ENCODE assay signal across 11 cellular contexts in genomic region chr9:134661791-134662142, GRCh38. TPM values are rescaled to one million over a fixed set of nuclear protein-coding genes. Genes with fewer than 3 reads are reported as not detected.
DNase-seq lines count a peak whose midpoint lies in the region; ATAC-seq and TF ChIP-seq lines count a peak whose summit lies in the region.
"Had no signal": no experiment of that assay in that cellular context is flagged by ENCODE, and none has a peak within 500 bp of the region (broad histone marks: within the 10 kb centered on the region; RNA-seq: fewer than 3 reads in every experiment).

No MANE protein-coding gene starts in this region.

- H3K4me3 Mint-ChIP-seq in brain (peak overlapping the region in 1 of 5 experiments; percentile 31), WTC11 (no peak overlapping the region)
- H3K4me3 Mint-ChIP-seq: dendritic cell treated with granulocyte-macrophage colony-stimulating factor and Interleukin-4, amounts not matched to agents 40 ng/mL and 50 ng/mL, for 4 days had no signal

- H3K27me3 Mint-ChIP-seq in brain (peaks cover 3% of the 10 kb centered on the region), WTC11 (ENCODE audit: low read depth) (no peaks in the 10 kb centered on the region; the same call in 1 of the 2 replicates)

- peaks cover 27% of the 10 kb centered on the region for H3K36me3 ChIP-seq in skeletal muscle satellite cell (ENCODE audit: insufficient read depth, low read length)

- POLR2A ChIA-PET in WTC11 (lab: Charles Lee), result no interaction called here

- no peaks in the 10 kb centered on the region for H3K27me3 ChIP-seq in skeletal muscle satellite cell (ENCODE audit: control insufficient read depth, insufficient read depth, low read length)

- H3K36me3 Mint-ChIP-seq in brain (peaks cover 33% of the 10 kb centered on the region), WTC11 (peaks cover 16% of the 10 kb centered on the region)

- peaks cover 46% of the 10 kb centered on the region for H3K4me1 ChIP-seq in skeletal muscle satellite cell (ENCODE audit: control insufficient read depth, insufficient read depth, low read length)

- peaks cover 23% of the 10 kb centered on the region for H3K4me1 Mint-ChIP-seq in brain
- H3K4me1 Mint-ChIP-seq in WTC11, result peaks cover 9% of the 10 kb centered on the region

- no peaks in the 10 kb centered on the region for H3K9me3 ChIP-seq in skeletal muscle satellite cell (replicated peaks; ENCODE audit: low read length)

- CTCF ChIA-PET in WTC11 (lab: Charles Lee), result interaction anchor here (1.0 to 2.8 kb wide), 3 partner anchors 9 to 19 kb away, joined by 3 to 8 read pairs (median 3); no protein-coding TSS in a partner anchor

- ATAC-seq in WTC11 (no peak), HG03159 (IDR thresholded peaks at IDR 0.05; ENCODE audit: unreplicated experiment) (no peak)

- H3K4me3 ChIP-seq in skeletal muscle satellite cell (ENCODE audit: low read length), result peak overlapping the region; percentile 28

- peak overlapping the region; percentile 75 for H3K4me2 ChIP-seq in skeletal muscle satellite cell (ENCODE audit: low read length)

- H3K9me3 Mint-ChIP-seq in brain (peaks cover 0 to 11% (median 0%) of the 10 kb centered on the region in 5 experiments), WTC11 (peaks cover 11% of the 10 kb centered on the region)

- peak overlapping the region in 3 of 5 experiments; percentile 50 to 88 (median 67) for H3K27ac Mint-ChIP-seq in brain
- no peak overlapping the region for H3K27ac Mint-ChIP-seq in WTC11
- H3K27ac Mint-ChIP-seq: dendritic cell treated with granulocyte-macrophage colony-stimulating factor and Interleukin-4, amounts not matched to agents 40 ng/mL and 50 ng/mL, for 4 days had no signal

- peak overlapping the region; percentile 86 for H3K9ac ChIP-seq in skeletal muscle satellite cell (ENCODE audit: low read depth, low read length)

- DNase-seq in EL (peak; percentile 92), iris pigment epithelial cell (ENCODE audit: low read depth) (peak; percentile 73), NCI-H748 (lab: John Stamatoyannopoulos, UW; ENCODE audit: unreplicated experiment) (no peak), WTC11 (ENCODE audit: low spot score) (no peak), globus pallidus (ENCODE audit: low spot score) (no peak)
- DNase-seq: NCI-H2081 treated with DMSO at 0.1 percent for 48 hours, occipital lobe had no signal

- TF ChIP-seq CTCF in brain (conservative IDR thresholded peaks at IDR 0.05), result no peak
- TF ChIP-seq CTCF in WTC11 (IDR thresholded peaks at IDR 0.05), result no peak

TF ChIP-seq in WTC11, 78 proteins besides CTCF, POLR2A, EP300 and RAD21:
- TF ChIP-seq ZMAT4 (CRISPR knock-in tag; IDR thresholded peaks at IDR 0.05), result no peak
- TF ChIP-seq FOXK1 (CRISPR knock-in tag; IDR thresholded peaks at IDR 0.05), result no peak
- no peak for TF ChIP-seq NR1H2 (CRISPR knock-in tag; IDR thresholded peaks at IDR 0.05)
- TF ChIP-seq GTF2I (CRISPR knock-in tag; conservative IDR thresholded peaks at IDR 0.05), result no peak
- no peak for TF ChIP-seq NFATC4 (CRISPR knock-in tag; IDR thresholded peaks at IDR 0.05)
- no peak for TF ChIP-seq ATF6 (CRISPR knock-in tag; IDR thresholded peaks at IDR 0.05)
- no peak for TF ChIP-seq HMGXB4 (CRISPR knock-in tag; IDR thresholded peaks at IDR 0.05)
- TF ChIP-seq USF2 (CRISPR knock-in tag; IDR thresholded peaks at IDR 0.05), result no peak
- no peak for TF ChIP-seq ATF2 (CRISPR knock-in tag; IDR thresholded peaks at IDR 0.05; ENCODE audit: borderline replicate concordance, low read depth)
- TF ChIP-seq ZNF416 (CRISPR knock-in tag; IDR thresholded peaks at IDR 0.05), result no peak
- no peak for TF ChIP-seq E2F1 (CRISPR knock-in tag; IDR thresholded peaks at IDR 0.05)

RNA-seq across cellular contexts. Expression of gene COL5A1, which starts 20.2 kb away (rescaled TPM):
- 1.6 TPM for polyA plus RNA-seq in brain (ENCODE audit: insufficient read depth, low read depth, low replicate concordance)
- 64.6 and 148 TPM in 2 replicates for total RNA-seq in skeletal muscle satellite cell (2012; rRNA removed)
- total RNA-seq in WTC11 (2021), result 13.5 to 17.7 TPM (median 16.4 TPM) in 3 replicates

Comparison
In these comparisons a context has a peak if more than half of its experiments do, and no peak if none do; other contexts are left out.
1. DNase-seq: peak in EL (single experiment) and iris pigment epithelial cell (single experiment); none in NCI-H748 (single experiment), WTC11 (single experiment) and globus pallidus (single experiment).